ENCODE assay signal across 8 cellular contexts in genomic region chr20:45971675-45972499, GRCh38. TPM values are rescaled to one million over a fixed set of nuclear protein-coding genes. Genes with fewer than 3 reads are reported as not detected.
DNase-seq lines count a peak whose midpoint lies in the region; ATAC-seq and TF ChIP-seq lines count a peak whose summit lies in the region.

A gene with protein sequence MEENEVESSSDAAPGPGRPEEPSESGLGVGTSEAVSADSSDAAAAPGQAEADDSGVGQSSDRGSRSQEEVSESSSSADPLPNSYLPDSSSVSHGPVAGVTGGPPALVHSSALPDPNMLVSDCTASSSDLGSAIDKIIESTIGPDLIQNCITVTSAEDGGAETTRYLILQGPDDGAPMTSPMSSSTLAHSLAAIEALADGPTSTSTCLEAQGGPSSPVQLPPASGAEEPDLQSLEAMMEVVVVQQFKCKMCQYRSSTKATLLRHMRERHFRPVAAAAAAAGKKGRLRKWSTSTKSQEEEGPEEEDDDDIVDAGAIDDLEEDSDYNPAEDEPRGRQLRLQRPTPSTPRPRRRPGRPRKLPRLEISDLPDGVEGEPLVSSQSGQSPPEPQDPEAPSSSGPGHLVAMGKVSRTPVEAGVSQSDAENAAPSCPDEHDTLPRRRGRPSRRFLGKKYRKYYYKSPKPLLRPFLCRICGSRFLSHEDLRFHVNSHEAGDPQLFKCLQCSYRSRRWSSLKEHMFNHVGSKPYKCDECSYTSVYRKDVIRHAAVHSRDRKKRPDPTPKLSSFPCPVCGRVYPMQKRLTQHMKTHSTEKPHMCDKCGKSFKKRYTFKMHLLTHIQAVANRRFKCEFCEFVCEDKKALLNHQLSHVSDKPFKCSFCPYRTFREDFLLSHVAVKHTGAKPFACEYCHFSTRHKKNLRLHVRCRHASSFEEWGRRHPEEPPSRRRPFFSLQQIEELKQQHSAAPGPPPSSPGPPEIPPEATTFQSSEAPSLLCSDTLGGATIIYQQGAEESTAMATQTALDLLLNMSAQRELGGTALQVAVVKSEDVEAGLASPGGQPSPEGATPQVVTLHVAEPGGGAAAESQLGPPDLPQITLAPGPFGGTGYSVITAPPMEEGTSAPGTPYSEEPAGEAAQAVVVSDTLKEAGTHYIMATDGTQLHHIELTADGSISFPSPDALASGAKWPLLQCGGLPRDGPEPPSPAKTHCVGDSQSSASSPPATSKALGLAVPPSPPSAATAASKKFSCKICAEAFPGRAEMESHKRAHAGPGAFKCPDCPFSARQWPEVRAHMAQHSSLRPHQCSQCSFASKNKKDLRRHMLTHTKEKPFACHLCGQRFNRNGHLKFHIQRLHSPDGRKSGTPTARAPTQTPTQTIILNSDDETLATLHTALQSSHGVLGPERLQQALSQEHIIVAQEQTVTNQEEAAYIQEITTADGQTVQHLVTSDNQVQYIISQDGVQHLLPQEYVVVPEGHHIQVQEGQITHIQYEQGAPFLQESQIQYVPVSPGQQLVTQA (N-terminal part only) (minus strand): TSS chr20:45972203. CDS start chr20:45971410, 793 bp downstream.

- H3K27ac ChIP-seq in VCaP (peak within 1 kb of the TSS; percentile 100), breast epithelium (peak within 1 kb of the TSS; percentile 97 to 100), skin epidermis (peak within 1 kb of the TSS; percentile 98 to 100 (median 100))

- peak; percentile 64 for ATAC-seq in GM18870 (IDR thresholded peaks at IDR 0.05; ENCODE audit: unreplicated experiment)
- ATAC-seq in HG03135 (IDR thresholded peaks at IDR 0.05; ENCODE audit: unreplicated experiment), result peak; percentile 69

- DNase-seq in AG04449 (ENCODE audit: low read depth, low spot score) (peak; percentile 82), NCI-H2196 treated with DMSO at 0.1 percent for 48 hours (lab: John Stamatoyannopoulos, UW; ENCODE audit: unreplicated experiment) (peak; percentile 84), breast epithelium (ENCODE audit: low spot score in 2 of 2) (peak; percentile 93 to 94)

- no peaks in the 10 kb centered on the region for H3K9me3 ChIP-seq in breast epithelium
- no peaks in the 10 kb centered on the region for H3K9me3 ChIP-seq in iPS-18c (ENCODE audit: control insufficient read depth, insufficient read depth, low read length)

- CTCF ChIA-PET in AG04449 (lab: Yijun Ruan, JAX), result interaction anchor here (1.0 to 8.7 kb wide), 12 partner anchors 12 to 194 kb away, joined by 3 to 125 read pairs (median 33); partner anchors contain the start of genes CTSA, NEURL2, PCIF1 and SPATA25

- TF ChIP-seq POLR2A in breast epithelium (IDR thresholded peaks at IDR 0.05), result peak; percentile 59

- TF ChIP-seq CTCF in AG04449 (IDR thresholded peaks at IDR 0.05; ENCODE audit: insufficient read depth, low read length, missing control alignments), result peak; percentile 38
- TF ChIP-seq CTCF in VCaP (conservative IDR thresholded peaks at IDR 0.05), result no peak
- peak; percentile 33 to 64 (median 49) for TF ChIP-seq CTCF in breast epithelium (IDR thresholded peaks at IDR 0.05)

- POLR2A ChIA-PET in AG04449 (lab: Yijun Ruan, JAX), result interaction anchor here (1.0 to 2.5 kb wide), 4 partner anchors 11 to 192 kb away, joined by 3 to 11 read pairs (median 3); partner anchors contain the start of genes CTSA and SNX21

- H3K4me3 ChIP-seq in AG04449 (ENCODE audit: low read depth, low read length), result peak within 1 kb of the TSS; percentile 97
- peak within 1 kb of the TSS; percentile 74 to 99 (median 94) for H3K4me3 ChIP-seq in breast epithelium
- H3K4me3 ChIP-seq in iPS-18c (ENCODE audit: insufficient read depth, low read depth, low read length), result peak within 1 kb of the TSS; percentile 93
- peak within 1 kb of the TSS; percentile 65 to 94 (median 87) for H3K4me3 ChIP-seq in skin epidermis

- intact Hi-C loops in breast epithelium (cut with DNase I; ENCODE audit: low total_unique reads), result no loop called here

- H3K4me1 ChIP-seq in breast epithelium, result no peaks in the 10 kb centered on the region

- no peaks in the 10 kb centered on the region for H3K27me3 ChIP-seq in breast epithelium

- peaks cover 9% of the 10 kb centered on the region for H3K36me3 ChIP-seq in breast epithelium

RNA-seq across cellular contexts. Expression of the gene that starts here (rescaled TPM):
- 10 to 100 TPM; 12.6 to 25.9 (median 20.6) TPM for total RNA-seq in breast epithelium

Comparison
In these comparisons a context has a peak if more than half of its experiments do, and no peak if none do; other contexts are left out.
1. Peak in every context shown above with its lines: DNase-seq, ATAC-seq, H3K4me3 ChIP-seq and H3K27ac ChIP-seq.